9 cellular contexts compared by ENCODE assay signal in the genomic region with DNA sequence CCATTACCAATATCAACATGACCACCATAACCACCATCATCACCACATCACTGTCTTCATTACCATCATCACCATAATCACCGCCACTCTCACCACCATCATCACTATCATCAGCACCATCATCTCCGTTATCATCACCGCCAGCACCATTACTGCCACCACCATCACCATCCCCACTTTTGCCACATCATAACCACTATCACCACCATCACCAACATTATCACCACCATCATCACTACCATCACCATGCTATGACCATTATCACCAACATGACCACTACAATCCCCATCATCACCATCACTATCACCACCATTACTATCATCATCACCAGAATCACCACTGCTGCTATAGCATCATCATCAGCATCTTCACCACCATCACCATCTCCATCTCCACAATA. TPM values are rescaled to one million over a fixed set of nuclear protein-coding genes. Genes with fewer than 3 reads are reported as not detected.
"Had no signal": no experiment of that assay in that cellular context is flagged by ENCODE, and none has a peak within 500 bp of the region (broad histone marks: within the 10 kb centered on the region; RNA-seq: fewer than 3 reads in every experiment).

No MANE protein-coding gene starts in this region.

- H3K36me3 Mint-ChIP-seq: IgD-negative memory B cell had no signal

- H3K4me1 Mint-ChIP-seq: IgD-negative memory B cell had no signal

- H3K4me3 Mint-ChIP-seq: GM23338, IgD-negative memory B cell had no signal

- H3K4me2 ChIP-seq: GM23338, KMS-11 had no signal

- DNase-seq: H7, HCEC 1CT, KBM-7 had no signal

- H3K9me3 Mint-ChIP-seq: GM23338 had no signal

- H3K27me3 Mint-ChIP-seq: IgD-negative memory B cell had no signal

- H2AFZ ChIP-seq: GM23338 had no signal

- H3K9ac ChIP-seq: KMS-11 had no signal

- H3K27ac Mint-ChIP-seq: GM23338, IgD-negative memory B cell had no signal

- H3K27ac ChIP-seq: HL-60, KMS-11 had no signal

- ATAC-seq: GM23338 had no signal

- H3K4me3 ChIP-seq: GM23338 had no signal

RNA-seq across cellular contexts. Expression of gene CST2, which starts 25.7 kb away (rescaled TPM):
- total RNA-seq: GM23338, H4, H7, HT1080 had no signal
- polyA plus RNA-seq: GM23338, IgD-negative memory B cell had no signal

RNA-seq across cellular contexts. Expression of gene CST1, which starts 50.1 kb away (rescaled TPM):
- total RNA-seq: HT1080 had no signal
- polyA plus RNA-seq: IgD-negative memory B cell had no signal
